1 cellular context compared by ENCODE assay signal in genomic region chr2:127566139-127566417, GRCh38.
TF ChIP-seq lines count a peak whose summit lies in the region.

No MANE protein-coding gene starts in this region.

TF ChIP-seq in HepG2, 621 proteins besides CTCF, POLR2A, EP300 and RAD21 (continued from another document):
- TF ChIP-seq, protein P1, sequence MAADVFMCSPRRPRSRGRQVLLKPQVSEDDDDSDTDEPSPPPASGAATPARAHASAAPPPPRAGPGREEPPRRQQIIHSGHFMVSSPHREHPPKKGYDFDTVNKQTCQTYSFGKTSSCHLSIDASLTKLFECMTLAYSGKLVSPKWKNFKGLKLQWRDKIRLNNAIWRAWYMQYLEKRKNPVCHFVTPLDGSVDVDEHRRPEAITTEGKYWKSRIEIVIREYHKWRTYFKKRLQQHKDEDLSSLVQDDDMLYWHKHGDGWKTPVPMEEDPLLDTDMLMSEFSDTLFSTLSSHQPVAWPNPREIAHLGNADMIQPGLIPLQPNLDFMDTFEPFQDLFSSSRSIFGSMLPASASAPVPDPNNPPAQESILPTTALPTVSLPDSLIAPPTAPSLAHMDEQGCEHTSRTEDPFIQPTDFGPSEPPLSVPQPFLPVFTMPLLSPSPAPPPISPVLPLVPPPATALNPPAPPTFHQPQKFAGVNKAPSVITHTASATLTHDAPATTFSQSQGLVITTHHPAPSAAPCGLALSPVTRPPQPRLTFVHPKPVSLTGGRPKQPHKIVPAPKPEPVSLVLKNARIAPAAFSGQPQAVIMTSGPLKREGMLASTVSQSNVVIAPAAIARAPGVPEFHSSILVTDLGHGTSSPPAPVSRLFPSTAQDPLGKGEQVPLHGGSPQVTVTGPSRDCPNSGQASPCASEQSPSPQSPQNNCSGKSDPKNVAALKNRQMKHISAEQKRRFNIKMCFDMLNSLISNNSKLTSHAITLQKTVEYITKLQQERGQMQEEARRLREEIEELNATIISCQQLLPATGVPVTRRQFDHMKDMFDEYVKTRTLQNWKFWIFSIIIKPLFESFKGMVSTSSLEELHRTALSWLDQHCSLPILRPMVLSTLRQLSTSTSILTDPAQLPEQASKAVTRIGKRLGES (CRISPR knock-in tag; IDR thresholded peaks at IDR 0.05; ENCODE audit: borderline replicate concordance), result no peak
- TF ChIP-seq HOXD1 (CRISPR knock-in tag; IDR thresholded peaks at IDR 0.05), result no peak
